ENCODE assay signal across 1 cellular context in the genomic region with DNA sequence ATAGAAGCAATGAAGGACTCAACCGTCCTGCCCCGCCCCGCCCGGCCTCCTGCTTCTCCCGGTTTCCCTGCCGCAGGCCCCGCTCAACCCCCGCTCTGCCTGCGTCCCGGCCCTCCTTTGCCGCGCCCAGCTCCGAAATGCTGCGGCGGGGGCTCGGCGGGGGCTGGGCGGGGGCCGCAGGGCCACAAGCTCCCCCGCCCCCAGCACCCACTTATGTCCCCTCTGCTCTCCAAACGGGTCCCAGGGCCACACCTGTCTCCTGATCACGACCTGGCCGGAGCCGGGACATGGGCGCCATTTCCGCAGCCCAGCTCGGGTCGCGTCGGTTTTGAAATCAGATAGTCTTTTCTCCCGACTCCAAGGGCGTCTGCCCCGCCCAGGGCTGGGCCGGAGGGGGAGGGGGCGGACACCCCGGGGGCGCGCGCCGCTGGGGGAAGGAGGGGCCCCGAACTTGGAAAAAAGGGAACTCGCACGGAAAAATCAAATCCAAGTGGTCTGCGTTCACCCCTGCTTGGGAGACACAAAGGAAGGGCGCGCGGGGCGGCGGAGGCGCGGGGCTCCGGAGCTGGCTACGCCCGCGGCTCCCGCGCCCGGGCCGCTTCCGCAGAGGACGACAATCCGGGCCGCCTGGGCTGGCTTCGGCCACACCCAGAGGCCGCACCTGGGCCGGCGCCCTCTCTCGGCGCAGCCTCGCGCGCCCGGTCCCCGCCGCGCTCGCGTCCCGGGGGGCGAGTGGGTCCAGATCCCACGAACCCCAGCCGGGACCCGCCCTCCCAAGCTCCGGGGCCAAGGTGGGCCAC.
TF ChIP-seq lines count a peak whose summit lies in the region.

No MANE protein-coding gene starts in this region.

TF ChIP-seq in HepG2, 621 proteins besides CTCF, POLR2A, EP300 and RAD21 (continued from another document and continues in another):
- TF ChIP-seq, protein P1, sequence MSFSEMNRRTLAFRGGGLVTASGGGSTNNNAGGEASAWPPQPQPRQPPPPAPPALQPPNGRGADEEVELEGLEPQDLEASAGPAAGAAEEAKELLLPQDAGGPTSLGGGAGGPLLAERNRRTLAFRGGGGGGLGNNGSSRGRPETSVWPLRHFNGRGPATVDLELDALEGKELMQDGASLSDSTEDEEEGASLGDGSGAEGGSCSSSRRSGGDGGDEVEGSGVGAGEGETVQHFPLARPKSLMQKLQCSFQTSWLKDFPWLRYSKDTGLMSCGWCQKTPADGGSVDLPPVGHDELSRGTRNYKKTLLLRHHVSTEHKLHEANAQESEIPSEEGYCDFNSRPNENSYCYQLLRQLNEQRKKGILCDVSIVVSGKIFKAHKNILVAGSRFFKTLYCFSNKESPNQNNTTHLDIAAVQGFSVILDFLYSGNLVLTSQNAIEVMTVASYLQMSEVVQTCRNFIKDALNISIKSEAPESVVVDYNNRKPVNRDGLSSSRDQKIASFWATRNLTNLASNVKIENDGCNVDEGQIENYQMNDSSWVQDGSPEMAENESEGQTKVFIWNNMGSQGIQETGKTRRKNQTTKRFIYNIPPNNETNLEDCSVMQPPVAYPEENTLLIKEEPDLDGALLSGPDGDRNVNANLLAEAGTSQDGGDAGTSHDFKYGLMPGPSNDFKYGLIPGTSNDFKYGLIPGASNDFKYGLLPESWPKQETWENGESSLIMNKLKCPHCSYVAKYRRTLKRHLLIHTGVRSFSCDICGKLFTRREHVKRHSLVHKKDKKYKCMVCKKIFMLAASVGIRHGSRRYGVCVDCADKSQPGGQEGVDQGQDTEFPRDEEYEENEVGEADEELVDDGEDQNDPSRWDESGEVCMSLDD (CRISPR knock-in tag; IDR thresholded peaks at IDR 0.05; ENCODE audit: borderline replicate concordance) = no peak
- TF ChIP-seq ZNF660 (CRISPR knock-in tag; IDR thresholded peaks at IDR 0.05; ENCODE audit: borderline replicate concordance, low read depth) = no peak
- no peak for TF ChIP-seq MED1 (CRISPR knock-in tag; IDR thresholded peaks at IDR 0.05)
- TF ChIP-seq YY1 (IDR thresholded peaks at IDR 0.05; ENCODE audit: insufficient read depth, insufficient replicate concordance, low read depth, low read length) = peak; percentile 75
- no peak for TF ChIP-seq RFXAP (CRISPR knock-in tag; IDR thresholded peaks at IDR 0.05; ENCODE audit: borderline replicate concordance)
- no peak for TF ChIP-seq ZNF570 (CRISPR knock-in tag; IDR thresholded peaks at IDR 0.05; ENCODE audit: borderline replicate concordance)
- no peak for TF ChIP-seq HNRNPUL1 (IDR thresholded peaks at IDR 0.05; ENCODE audit: low read depth, low read length)
- TF ChIP-seq, protein P2, sequence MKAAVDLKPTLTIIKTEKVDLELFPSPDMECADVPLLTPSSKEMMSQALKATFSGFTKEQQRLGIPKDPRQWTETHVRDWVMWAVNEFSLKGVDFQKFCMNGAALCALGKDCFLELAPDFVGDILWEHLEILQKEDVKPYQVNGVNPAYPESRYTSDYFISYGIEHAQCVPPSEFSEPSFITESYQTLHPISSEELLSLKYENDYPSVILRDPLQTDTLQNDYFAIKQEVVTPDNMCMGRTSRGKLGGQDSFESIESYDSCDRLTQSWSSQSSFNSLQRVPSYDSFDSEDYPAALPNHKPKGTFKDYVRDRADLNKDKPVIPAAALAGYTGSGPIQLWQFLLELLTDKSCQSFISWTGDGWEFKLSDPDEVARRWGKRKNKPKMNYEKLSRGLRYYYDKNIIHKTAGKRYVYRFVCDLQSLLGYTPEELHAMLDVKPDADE (CRISPR knock-in tag; IDR thresholded peaks at IDR 0.05) = 0 out of 2 replicates have a peak, but pooled peaks have one; percentile 17
- no peak for TF ChIP-seq MAZ (IDR thresholded peaks at IDR 0.05; ENCODE audit: borderline replicate concordance, low read depth, low read length)
- peak; percentile 17; the same call in 1 of the 2 replicates for TF ChIP-seq MAZ (CRISPR knock-in tag; IDR thresholded peaks at IDR 0.05; ENCODE audit: low read depth)
- no peak for TF ChIP-seq KLF9 (CRISPR knock-in tag; IDR thresholded peaks at IDR 0.05; ENCODE audit: low read depth)
- TF ChIP-seq, protein P3, sequence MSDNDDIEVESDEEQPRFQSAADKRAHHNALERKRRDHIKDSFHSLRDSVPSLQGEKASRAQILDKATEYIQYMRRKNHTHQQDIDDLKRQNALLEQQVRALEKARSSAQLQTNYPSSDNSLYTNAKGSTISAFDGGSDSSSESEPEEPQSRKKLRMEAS (IDR thresholded peaks at IDR 0.05) = no peak
- no peak for TF ChIP-seq HHEX (CRISPR knock-in tag; IDR thresholded peaks at IDR 0.05)
- TF ChIP-seq TRIM24 (CRISPR knock-in tag; IDR thresholded peaks at IDR 0.05) = no peak
- no peak for TF ChIP-seq EHMT2 (IDR thresholded peaks at IDR 0.05; ENCODE audit: borderline replicate concordance, low read depth, low read length)
- no peak for TF ChIP-seq ZNF703 (CRISPR knock-in tag; IDR thresholded peaks at IDR 0.05; ENCODE audit: borderline replicate concordance)
- no peak for TF ChIP-seq ZKSCAN8 (CRISPR knock-in tag; IDR thresholded peaks at IDR 0.05; ENCODE audit: borderline replicate concordance)
- TF ChIP-seq KDM2A (CRISPR knock-in tag; IDR thresholded peaks at IDR 0.05; ENCODE audit: borderline replicate concordance, low read depth) = peak; percentile 36
- TF ChIP-seq SKIL (CRISPR knock-in tag; IDR thresholded peaks at IDR 0.05; ENCODE audit: borderline replicate concordance) = no peak
- TF ChIP-seq ZNF468 (CRISPR knock-in tag; IDR thresholded peaks at IDR 0.05) = no peak
- no peak for TF ChIP-seq RFXANK (CRISPR knock-in tag; IDR thresholded peaks at IDR 0.05)
- TF ChIP-seq ZNF484 (CRISPR knock-in tag; IDR thresholded peaks at IDR 0.05; ENCODE audit: borderline replicate concordance, low read depth) = no peak
- TF ChIP-seq, protein P4, sequence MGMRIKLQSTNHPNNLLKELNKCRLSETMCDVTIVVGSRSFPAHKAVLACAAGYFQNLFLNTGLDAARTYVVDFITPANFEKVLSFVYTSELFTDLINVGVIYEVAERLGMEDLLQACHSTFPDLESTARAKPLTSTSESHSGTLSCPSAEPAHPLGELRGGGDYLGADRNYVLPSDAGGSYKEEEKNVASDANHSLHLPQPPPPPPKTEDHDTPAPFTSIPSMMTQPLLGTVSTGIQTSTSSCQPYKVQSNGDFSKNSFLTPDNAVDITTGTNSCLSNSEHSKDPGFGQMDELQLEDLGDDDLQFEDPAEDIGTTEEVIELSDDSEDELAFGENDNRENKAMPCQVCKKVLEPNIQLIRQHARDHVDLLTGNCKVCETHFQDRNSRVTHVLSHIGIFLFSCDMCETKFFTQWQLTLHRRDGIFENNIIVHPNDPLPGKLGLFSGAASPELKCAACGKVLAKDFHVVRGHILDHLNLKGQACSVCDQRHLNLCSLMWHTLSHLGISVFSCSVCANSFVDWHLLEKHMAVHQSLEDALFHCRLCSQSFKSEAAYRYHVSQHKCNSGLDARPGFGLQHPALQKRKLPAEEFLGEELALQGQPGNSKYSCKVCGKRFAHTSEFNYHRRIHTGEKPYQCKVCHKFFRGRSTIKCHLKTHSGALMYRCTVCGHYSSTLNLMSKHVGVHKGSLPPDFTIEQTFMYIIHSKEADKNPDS (CRISPR knock-in tag; IDR thresholded peaks at IDR 0.05) = no peak
- TF ChIP-seq ZNF207 (IDR thresholded peaks at IDR 0.05; ENCODE audit: borderline replicate concordance) = no peak
- TF ChIP-seq ZBTB20 (CRISPR knock-in tag; IDR thresholded peaks at IDR 0.05; ENCODE audit: borderline replicate concordance, low read depth) = no peak
- 0 out of 2 replicates have a peak, but pooled peaks have one; percentile 33 for TF ChIP-seq TAF1 (CRISPR knock-in tag; IDR thresholded peaks at IDR 0.05)
- no peak for TF ChIP-seq BHLHE40 (IDR thresholded peaks at IDR 0.05; ENCODE audit: low read length)
- no peak for TF ChIP-seq ELF1 (CRISPR knock-in tag; IDR thresholded peaks at IDR 0.05)
- no peak for TF ChIP-seq NFKB2 (CRISPR knock-in tag; IDR thresholded peaks at IDR 0.05; ENCODE audit: borderline replicate concordance)
- TF ChIP-seq PPARG (CRISPR knock-in tag; conservative IDR thresholded peaks at IDR 0.05) = no peak
- no peak for TF ChIP-seq SP2 (CRISPR knock-in tag; IDR thresholded peaks at IDR 0.05)
- TF ChIP-seq ZFP90 (CRISPR knock-in tag; IDR thresholded peaks at IDR 0.05; ENCODE audit: borderline replicate concordance) = 0 out of 2 replicates have a peak, but pooled peaks have one; percentile 16
- no peak for TF ChIP-seq PHF5A (CRISPR knock-in tag; IDR thresholded peaks at IDR 0.05; ENCODE audit: low read depth, unreplicated experiment)
- no peak for TF ChIP-seq NFE2L2 (IDR thresholded peaks at IDR 0.05; ENCODE audit: low read length)
- TF ChIP-seq ZFY (CRISPR knock-in tag; IDR thresholded peaks at IDR 0.05) = peak; percentile 83
- no peak for TF ChIP-seq MIXL1 (CRISPR knock-in tag; IDR thresholded peaks at IDR 0.05)
- no peak; the same call in 1 of the 2 replicates for TF ChIP-seq HINFP (CRISPR knock-in tag; IDR thresholded peaks at IDR 0.05; ENCODE audit: low read depth)
- no peak for TF ChIP-seq ELF4 (CRISPR knock-in tag; IDR thresholded peaks at IDR 0.05; ENCODE audit: borderline replicate concordance)
- TF ChIP-seq ZNF205 (CRISPR knock-in tag; IDR thresholded peaks at IDR 0.05) = no peak
- TF ChIP-seq REPIN1 (CRISPR knock-in tag; IDR thresholded peaks at IDR 0.05; ENCODE audit: borderline replicate concordance, low read depth) = no peak
- TF ChIP-seq AGO2 (optimal IDR thresholded peaks at IDR 0.05; ENCODE audit: low read depth, low read length) = peak; percentile 44
- TF ChIP-seq, protein P5, sequence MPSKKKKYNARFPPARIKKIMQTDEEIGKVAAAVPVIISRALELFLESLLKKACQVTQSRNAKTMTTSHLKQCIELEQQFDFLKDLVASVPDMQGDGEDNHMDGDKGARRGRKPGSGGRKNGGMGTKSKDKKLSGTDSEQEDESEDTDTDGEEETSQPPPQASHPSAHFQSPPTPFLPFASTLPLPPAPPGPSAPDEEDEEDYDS (CRISPR knock-in tag; IDR thresholded peaks at IDR 0.05) = no peak
- no peak for TF ChIP-seq BCL6 (CRISPR knock-in tag; IDR thresholded peaks at IDR 0.05)
- TF ChIP-seq ZNF670 (CRISPR knock-in tag; IDR thresholded peaks at IDR 0.05; ENCODE audit: borderline replicate concordance) = 0 out of 2 replicates have a peak, but pooled peaks have one; percentile 10
- no peak for TF ChIP-seq CCAR2 (optimal IDR thresholded peaks at IDR 0.05; ENCODE audit: low read depth, low read length)
- no peak for TF ChIP-seq MXD1 (CRISPR knock-in tag; IDR thresholded peaks at IDR 0.05)
- no peak for TF ChIP-seq TFE3 (CRISPR knock-in tag; IDR thresholded peaks at IDR 0.05)
- TF ChIP-seq ZNF234 (CRISPR knock-in tag; conservative IDR thresholded peaks at IDR 0.05) = no peak
- no peak for TF ChIP-seq GMEB2 (CRISPR knock-in tag; IDR thresholded peaks at IDR 0.05; ENCODE audit: low read depth)
- peak; percentile 80 for TF ChIP-seq RBFOX2 (IDR thresholded peaks at IDR 0.05; ENCODE audit: low read depth, low read length)
- TF ChIP-seq SMAD3 (CRISPR knock-in tag; IDR thresholded peaks at IDR 0.05) = no peak
- no peak for TF ChIP-seq ZNF678 (CRISPR knock-in tag; IDR thresholded peaks at IDR 0.05)
